In the genomic region with DNA sequence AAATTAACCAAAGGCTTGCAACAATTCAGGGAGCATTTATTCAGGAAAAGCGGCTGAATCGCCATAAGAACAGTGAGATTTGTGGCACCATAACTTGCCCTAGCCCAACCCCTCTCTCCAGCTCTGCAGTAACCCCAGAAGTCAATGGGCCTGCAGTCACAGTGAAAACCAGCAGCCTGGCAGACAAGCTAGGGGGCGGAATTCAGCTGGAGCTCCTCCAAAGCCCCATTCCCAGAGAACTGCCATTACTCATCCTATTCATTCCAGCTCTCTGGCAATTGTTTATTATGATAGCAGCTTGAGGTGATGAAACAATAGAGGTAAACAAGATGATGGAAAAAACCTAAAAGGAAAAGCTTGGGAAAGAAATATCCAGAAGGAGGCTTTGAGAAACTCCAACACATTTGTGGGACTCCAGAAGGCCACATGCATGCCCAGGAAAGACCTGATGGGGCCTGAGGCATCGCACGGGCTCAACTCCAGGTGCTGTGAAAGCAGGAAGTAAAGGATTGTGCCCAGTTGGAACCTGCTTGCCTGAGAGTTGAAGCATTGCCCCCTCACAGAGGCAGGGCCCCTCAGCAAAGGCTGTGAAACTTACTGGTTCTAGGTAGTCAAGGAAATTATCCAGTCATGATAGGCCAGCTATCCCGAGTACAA, we compare ENCODE assay signal across 10 cellular contexts.
DNase-seq lines count a peak whose midpoint lies in the region; ATAC-seq and TF ChIP-seq lines count a peak whose summit lies in the region.
"Had no signal": no experiment of that assay in that cellular context is flagged by ENCODE, and none has a peak within 500 bp of the region (broad histone marks: within the 10 kb centered on the region; RNA-seq: fewer than 3 reads in every experiment).

No MANE protein-coding gene starts in this region.

- H3K4me1 ChIP-seq in mesodermal cell (ENCODE audit: control insufficient read depth, insufficient read depth, low read length, poor library complexity, severe bottlenecking) (peaks cover 5% of the 10 kb centered on the region), smooth muscle cell (ENCODE audit: low read depth) (no peaks in the 10 kb centered on the region)

- peak; percentile 76 for DNase-seq in AG04450 (ENCODE audit: low read depth, low spot score)
- peak; percentile 48 for DNase-seq in NCI-H1694 treated with DMSO at 0.1 percent for 48 hours (lab: John Stamatoyannopoulos, UW)
- peak in 7 of 10 donors; percentile 24 to 74 (median 69) for DNase-seq in dorsolateral prefrontal cortex
- DNase-seq in D341Med (ENCODE audit: low spot score): no peak
- DNase-seq in smooth muscle cell (lab: John Stamatoyannopoulos, UW; ENCODE audit: unreplicated experiment): no peak
- DNase-seq: CD4-positive, alpha-beta T cell had no signal

- no peaks in the 10 kb centered on the region for H3K36me3 ChIP-seq in mesodermal cell (ENCODE audit: control insufficient read depth, insufficient read depth, low read length)
- H3K36me3 ChIP-seq in smooth muscle cell (ENCODE audit: low read depth): no peaks in the 10 kb centered on the region

- no peaks in the 10 kb centered on the region for H4K20me1 ChIP-seq in smooth muscle cell (ENCODE audit: low read depth)

- H3K9ac ChIP-seq in smooth muscle cell (ENCODE audit: low read depth): no peak overlapping the region

- H3K27ac ChIP-seq in AG04450 (ENCODE audit: low read depth, low read length) (peak overlapping the region; percentile 83), dorsolateral prefrontal cortex (peak overlapping the region in 50 of 59 donors; percentile 2 to 91 (median 70)), mesodermal cell (ENCODE audit: low read depth, low read length, severe bottlenecking) (peak overlapping the region; percentile 26), smooth muscle cell (ENCODE audit: low read depth) (no peak overlapping the region)

- POLR2A ChIA-PET in AG04450 (lab: Yijun Ruan, JAX): interaction anchor here (0.7 to 1.4 kb wide), 3 partner anchors 126 to 354 kb away, joined by 3 to 8 read pairs (median 8); partner anchors contain the start of gene TWIST2

- intact Hi-C loops in dorsolateral prefrontal cortex (cut with DNase I): loop anchor here in 1 of 2 donors (10.0 kb wide), 1 partner anchor 130 kb away; no protein-coding TSS in a partner anchor

- 84 to 92% methylated on average over 5 of the region's 6 CpGs for WGBS in mesodermal cell (ENCODE audit: insufficient coverage in 2 of 2), 2 experiments
- 89% methylated on average over 6 of the region's 6 CpGs for WGBS in smooth muscle cell (ENCODE audit: low lambda C conversion rate)

- H3K9me3 ChIP-seq in AG04450 (ENCODE audit: control insufficient read depth, insufficient read depth, low read length): peaks cover under 1% of the 10 kb centered on the region; the same call in 1 of the 2 replicates
- peaks cover 6% of the 10 kb centered on the region for H3K9me3 ChIP-seq in mesodermal cell (ENCODE audit: control insufficient read depth, low read length)
- H3K9me3 ChIP-seq in smooth muscle cell (replicated peaks; ENCODE audit: low read depth): no peaks in the 10 kb centered on the region

- no peaks in the 10 kb centered on the region for H3F3A ChIP-seq in smooth muscle cell (ENCODE audit: low read depth)

- CTCF ChIA-PET in AG04450 (lab: Charles Lee): interaction anchor here (0.7 to 2.0 kb wide), 16 partner anchors 9 to 1018 kb away, joined by 3 to 9 read pairs (median 4); no protein-coding TSS in a partner anchor

- H3K4me3 ChIP-seq in AG04450 (ENCODE audit: low read depth, low read length) (no peak overlapping the region), dorsolateral prefrontal cortex (no peak overlapping the region), mesodermal cell (ENCODE audit: extremely low read depth, insufficient read depth, low read length, poor library complexity, severe bottlenecking) (no peak overlapping the region), smooth muscle cell (no peak overlapping the region)

- no peak for ATAC-seq in HG03108 (IDR thresholded peaks at IDR 0.05; ENCODE audit: unreplicated experiment)
- ATAC-seq in GM18909 (IDR thresholded peaks at IDR 0.05; ENCODE audit: poor library complexity, unreplicated experiment): no peak
- ATAC-seq: left lobe of liver had no signal

- H3K4me2 ChIP-seq in smooth muscle cell: no peak overlapping the region

- TF ChIP-seq CTCF in AG04450 (IDR thresholded peaks at IDR 0.05; ENCODE audit: low read depth, low read length) (peak; percentile 68), dorsolateral prefrontal cortex (IDR thresholded peaks at IDR 0.05 in 54 of 56, conservative IDR thresholded peaks at IDR 0.05 in 2 of 56; ENCODE audit: low read depth in 1 of 56, partially characterized antibody in 56 of 56) (peak in 46 of 56 donors; percentile 12 to 71 (median 43)), smooth muscle cell (IDR thresholded peaks at IDR 0.05; ENCODE audit: borderline replicate concordance, insufficient read depth, poor library complexity, severe bottlenecking) (no peak)

- H3K27me3 ChIP-seq in AG04450 (ENCODE audit: control insufficient read depth, insufficient read depth, low read length) (peaks cover 2% of the 10 kb centered on the region), dorsolateral prefrontal cortex (peaks cover 0 to 3% (median 0%) of the 10 kb centered on the region in 45 donors), smooth muscle cell (ENCODE audit: low read depth) (no peaks in the 10 kb centered on the region)

- no peaks in the 10 kb centered on the region for H3K79me2 ChIP-seq in smooth muscle cell (ENCODE audit: low read depth)

- H2AFZ ChIP-seq in smooth muscle cell (ENCODE audit: low read depth): no peak overlapping the region

Comparison
In these comparisons a context has a peak if more than half of its experiments do, and no peak if none do; other contexts are left out.
1. DNase-seq: peak in AG04450 (single experiment), NCI-H1694 treated with DMSO at 0.1 percent for 48 hours (single experiment) and dorsolateral prefrontal cortex (7 of 10); none in D341Med (single experiment) and smooth muscle cell (single experiment).